8 cellular contexts compared by ENCODE assay signal in genomic region chr5:142981886-142982820, GRCh38.
A peak's percentile ranks its signal among the peaks of the same experiment; 100 is the strongest.
DNase-seq lines count a peak whose midpoint lies in the region; ATAC-seq and TF ChIP-seq lines count a peak whose summit lies in the region.

No MANE protein-coding gene starts in this region.

- peak overlapping the region; percentile 55 to 83 for H3K27ac ChIP-seq in lung (ENCODE audit: low read depth in 1 of 2, low read length in 1 of 2)
- H3K27ac ChIP-seq in tibial artery: peak overlapping the region in 1 of 2 donors; percentile 42

- WGBS in lung, 2 donors: 22 to 43% methylated on average over 6 of the region's 6 CpGs

- H3K4me3 ChIP-seq in lung (no peak overlapping the region), tibial artery (no peak overlapping the region)

- H3K27me3 ChIP-seq in lung (ENCODE audit: control insufficient read depth, insufficient read depth) (no peaks in the 10 kb centered on the region), tibial artery (no peaks in the 10 kb centered on the region)

- H3K9me3 Mint-ChIP-seq in dendritic cell treated with granulocyte-macrophage colony-stimulating factor and Interleukin-4, amounts not matched to agents 40 ng/mL and 50 ng/mL, for 4 days: peaks cover 6% of the 10 kb centered on the region

- ATAC-seq in lung (ENCODE audit: insufficient read depth, low FRiP score): peak; percentile 61

- H3K27ac Mint-ChIP-seq in dendritic cell treated with granulocyte-macrophage colony-stimulating factor and Interleukin-4, amounts not matched to agents 40 ng/mL and 50 ng/mL, for 4 days: peak overlapping the region; percentile 64

- H3K4me3 Mint-ChIP-seq in dendritic cell treated with granulocyte-macrophage colony-stimulating factor and Interleukin-4, amounts not matched to agents 40 ng/mL and 50 ng/mL, for 4 days: no peak overlapping the region

- H3K36me3 ChIP-seq in lung (ENCODE audit: control insufficient read depth in 2 of 2, insufficient read depth in 2 of 2, low read length in 2 of 2) (no peaks in the 10 kb centered on the region), tibial artery (no peaks in the 10 kb centered on the region)

- H3K27me3 Mint-ChIP-seq in dendritic cell treated with granulocyte-macrophage colony-stimulating factor and Interleukin-4, amounts not matched to agents 40 ng/mL and 50 ng/mL, for 4 days: no peaks in the 10 kb centered on the region

- peaks cover 70% of the 10 kb centered on the region for H3K4me1 Mint-ChIP-seq in dendritic cell treated with granulocyte-macrophage colony-stimulating factor and Interleukin-4, amounts not matched to agents 40 ng/mL and 50 ng/mL, for 4 days (ENCODE audit: low read depth)

- intact Hi-C loops in dendritic cell treated with granulocyte-macrophage colony-stimulating factor and Interleukin-4, amounts not matched to agents 40 ng/mL and 50 ng/mL, for 4 days (cut with micrococcal nuclease): no loop called here
- intact Hi-C loops in tibial artery (cut with DNase I; ENCODE audit: low total_unique reads): no loop called here

- H3K9me3 ChIP-seq in lung (ENCODE audit: control insufficient read depth in 2 of 2, insufficient read depth in 1 of 2, low read length in 1 of 2) (no peaks in the 10 kb centered on the region), tibial artery (no peaks in the 10 kb centered on the region)

- TF ChIP-seq CTCF in lung (IDR thresholded peaks at IDR 0.05; ENCODE audit: control extremely low read depth, extremely low read depth) (no peak), tibial artery (IDR thresholded peaks at IDR 0.05) (no peak)

- H3K4me1 ChIP-seq in lung (ENCODE audit: control insufficient read depth in 2 of 2, insufficient read depth in 2 of 2, low read length in 2 of 2) (peaks cover 18 to 32% of the 10 kb centered on the region in 2 donors), tibial artery (peaks cover 0 to 23% (median 18%) of the 10 kb centered on the region in 4 donors)

- H3K36me3 Mint-ChIP-seq in dendritic cell treated with granulocyte-macrophage colony-stimulating factor and Interleukin-4, amounts not matched to agents 40 ng/mL and 50 ng/mL, for 4 days (ENCODE audit: low read depth): peaks cover 16% of the 10 kb centered on the region

- DNase-seq in Daoy (ENCODE audit: low read depth): peak; percentile 76
- DNase-seq in NCI-H82 treated with DMSO at 0.1 percent for 48 hours (lab: John Stamatoyannopoulos, UW; ENCODE audit: unreplicated experiment): peak; percentile 71
- peak; percentile 74 for DNase-seq in lung (ENCODE audit: low spot score)
- DNase-seq in tibial artery: peak; percentile 67 to 86
- no peak for DNase-seq in stimulated activated naive CD4-positive, alpha-beta T cell treated with Interleukin-2 at 50 U/mL for 16 hours (lab: John Stamatoyannopoulos, UW)
- DNase-seq in activated T-cell treated with anti-CD3 and anti-CD28 coated beads, Interleukin-2, amount 50 U/mL, for 48 hours: no peak
- DNase-seq in ecto neural progenitor cell (ENCODE audit: low spot score): no peak

Comparison
In these comparisons a context has a peak if more than half of its experiments do, and no peak if none do; other contexts are left out.
1. DNase-seq: peak in Daoy (single experiment), NCI-H82 treated with DMSO at 0.1 percent for 48 hours (single experiment), lung (single experiment) and tibial artery (2 of 2); none in stimulated activated naive CD4-positive, alpha-beta T cell treated with Interleukin-2 at 50 U/mL for 16 hours (single experiment), activated T-cell treated with anti-CD3 and anti-CD28 coated beads, Interleukin-2, amount 50 U/mL, for 48 hours (0 of 2) and ecto neural progenitor cell (single experiment).